In the genomic region with DNA sequence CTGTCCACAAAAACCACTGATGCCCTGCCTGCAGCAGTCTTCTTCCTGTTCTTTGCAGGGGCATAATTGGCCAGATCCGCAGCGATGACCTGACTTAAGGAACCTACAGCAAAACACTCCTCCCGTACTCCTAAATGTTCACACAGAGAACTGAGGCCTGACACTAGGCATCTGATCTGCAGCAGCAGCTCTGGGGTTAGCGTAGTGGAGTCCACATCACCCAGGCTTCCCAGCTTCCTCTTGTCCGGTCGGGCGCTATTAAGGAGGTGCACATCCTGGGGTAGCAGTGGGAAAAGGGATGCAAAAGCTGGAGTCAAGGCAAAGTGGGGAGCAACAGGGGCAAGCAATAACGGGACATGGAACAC, we compare ENCODE assay signal across 8 cellular contexts. TPM values are rescaled to one million over a fixed set of nuclear protein-coding genes. Genes with fewer than 3 reads are reported as not detected.
DNase-seq lines count a peak whose midpoint lies in the region; ATAC-seq and TF ChIP-seq lines count a peak whose summit lies in the region.

No MANE protein-coding gene starts in this region.

- ATAC-seq in HG02870 (IDR thresholded peaks at IDR 0.05; ENCODE audit: unreplicated experiment) (peak; percentile 10), lower lobe of right lung (peak; percentile 18 to 28), HG03045 (IDR thresholded peaks at IDR 0.05; ENCODE audit: unreplicated experiment) (no peak)
- peak; percentile 5 for ATAC-seq in central memory CD8-positive, alpha-beta T cell (replicated peaks; ENCODE audit: extremely low read depth, poor library complexity, severe bottlenecking)

- peaks cover 13% of the 10 kb centered on the region for H3K36me3 Mint-ChIP-seq in central memory CD8-positive, alpha-beta T cell (ENCODE audit: insufficient read depth)
- no peaks in the 10 kb centered on the region for H3K36me3 Mint-ChIP-seq in type B pancreatic cell

- peaks cover 44% of the 10 kb centered on the region for H3K4me1 Mint-ChIP-seq in central memory CD8-positive, alpha-beta T cell
- peaks cover 28% of the 10 kb centered on the region for H3K4me1 Mint-ChIP-seq in type B pancreatic cell (ENCODE audit: unreplicated experiment)

- no peaks in the 10 kb centered on the region for H3K9me3 Mint-ChIP-seq in central memory CD8-positive, alpha-beta T cell
- H3K9me3 Mint-ChIP-seq in type B pancreatic cell: no peaks in the 10 kb centered on the region

- H3K27ac Mint-ChIP-seq in central memory CD8-positive, alpha-beta T cell (ENCODE audit: low read depth): peak overlapping the region; percentile 97
- H3K27ac Mint-ChIP-seq in type B pancreatic cell: peak overlapping the region; percentile 89

- H3K4me3 Mint-ChIP-seq in central memory CD8-positive, alpha-beta T cell: peak overlapping the region; percentile 90
- H3K4me3 Mint-ChIP-seq in type B pancreatic cell: peak overlapping the region; percentile 96

- TF ChIP-seq CTCF in lower lobe of right lung (IDR thresholded peaks at IDR 0.05) (no peak), type B pancreatic cell (conservative IDR thresholded peaks at IDR 0.05) (no peak)

- peak overlapping the region; percentile 94 for H3K4me3 ChIP-seq in lower lobe of right lung

- H3K27me3 ChIP-seq in lower lobe of right lung (ENCODE audit: low read depth): no peaks in the 10 kb centered on the region

- intact Hi-C loops in lower lobe of right lung (cut with DNase I): no loop called here

- H3K9me3 ChIP-seq in lower lobe of right lung: no peaks in the 10 kb centered on the region

- peaks cover 13% of the 10 kb centered on the region for H3K27me3 Mint-ChIP-seq in central memory CD8-positive, alpha-beta T cell
- peaks cover 30% of the 10 kb centered on the region for H3K27me3 Mint-ChIP-seq in type B pancreatic cell

- peak overlapping the region; percentile 80 for H3K27ac ChIP-seq in lower lobe of right lung

- DNase-seq in activated CD4-positive, alpha-beta T cell treated with anti-CD3 and anti-CD28 coated beads for 48 hours: peak; percentile 5
- no peak for DNase-seq in activated CD4-positive, alpha-beta T cell treated with anti-CD3 and anti-CD28 coated beads, Interleukin-2, amount 50 U/mL, for 1 hour
- DNase-seq in OCI-M1 (lab: John Stamatoyannopoulos, UW) (peak; percentile 41), lower lobe of right lung (no peak), type B pancreatic cell (ENCODE audit: extremely low spot score, unreplicated experiment) (no peak)
- no peak for DNase-seq in central memory CD8-positive, alpha-beta T cell (ENCODE audit: low spot score in 2 of 2)

- H3K4me1 ChIP-seq in lower lobe of right lung: peaks cover 26% of the 10 kb centered on the region

- no peaks in the 10 kb centered on the region for H3K36me3 ChIP-seq in lower lobe of right lung

RNA-seq across cellular contexts. Expression of a gene that starts 0.8 kb away (rescaled TPM):
- 13.2 TPM for total RNA-seq in lower lobe of right lung
- total RNA-seq in type B pancreatic cell (ENCODE audit: low replicate concordance): 11.2 and 12.3 TPM in 2 replicates

RNA-seq across cellular contexts. Expression of a gene that starts 12.3 kb away (rescaled TPM):
- total RNA-seq in lower lobe of right lung: 48.8 TPM
- total RNA-seq in type B pancreatic cell (ENCODE audit: low replicate concordance): 48.1 and 60.2 TPM in 2 replicates

Comparison
In these comparisons a context has a peak if more than half of its experiments do, and no peak if none do; other contexts are left out.
1. DNase-seq: peak in activated CD4-positive, alpha-beta T cell treated with anti-CD3 and anti-CD28 coated beads for 48 hours (single experiment) and OCI-M1 (single experiment); none in activated CD4-positive, alpha-beta T cell treated with anti-CD3 and anti-CD28 coated beads, Interleukin-2, amount 50 U/mL, for 1 hour (single experiment), central memory CD8-positive, alpha-beta T cell (0 of 2), lower lobe of right lung (single experiment) and type B pancreatic cell (single experiment).